In the genomic region with DNA sequence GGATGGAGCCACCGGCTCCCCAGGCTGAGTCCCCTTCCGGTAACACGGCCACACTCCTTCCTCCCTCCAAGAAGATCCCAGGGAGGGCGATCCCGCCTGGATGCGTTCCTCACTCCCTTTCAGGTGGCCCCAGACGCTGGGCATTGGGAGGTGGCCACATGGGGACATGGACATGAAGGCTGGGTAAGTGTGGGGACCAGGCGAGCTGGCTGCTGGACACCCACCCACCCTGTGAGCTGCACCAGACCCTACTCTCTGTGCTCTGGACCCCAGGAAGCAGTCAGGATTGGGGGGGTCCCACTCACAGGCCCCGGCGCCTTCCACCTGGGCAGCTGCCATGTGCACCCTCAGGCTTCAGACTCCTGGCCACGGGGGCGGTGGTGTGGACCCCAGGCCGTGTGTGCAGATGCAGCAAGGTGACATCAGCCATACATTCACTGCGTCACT, we compare ENCODE assay signal across 16 cellular contexts.
"Had no signal": no experiment of that assay in that cellular context is flagged by ENCODE, and none has a peak within 500 bp of the region (broad histone marks: within the 10 kb centered on the region; RNA-seq: fewer than 3 reads in every experiment).

No MANE protein-coding gene starts in this region.

- H3K27ac Mint-ChIP-seq: activated naive CD8-positive, alpha-beta T cell; endodermal cell; memory B cell; nephron; T-cell had no signal

- H3K36me3 ChIP-seq: adrenal gland, breast epithelium, gastroesophageal sphincter, sigmoid colon, upper lobe of left lung, WERI-Rb-1 had no signal

- H3K36me3 Mint-ChIP-seq: activated naive CD8-positive, alpha-beta T cell; memory B cell; T-cell had no signal

- DNase-seq: activated naive CD4-positive, alpha-beta T cell; cortex of kidney; sigmoid colon; stimulated activated CD4-positive, alpha-beta T cell treated with anti-CD3 and anti-CD28 coated beads, Interleukin-4, amount 100 ng/mL, for 24 hours; stimulated activated naive CD4-positive, alpha-beta T cell treated with Interleukin-2 at 50 U/mL for 16 hours; WERI-Rb-1 had no signal

- H3K27me3 ChIP-seq: adrenal gland, upper lobe of left lung had no signal

- H3K27me3 Mint-ChIP-seq: central memory CD8-positive, alpha-beta T cell; memory B cell had no signal

- H3K27ac ChIP-seq: adrenal gland, breast epithelium, gastroesophageal sphincter, sigmoid colon, upper lobe of left lung, WERI-Rb-1 had no signal

- H3K4me1 Mint-ChIP-seq: central memory CD8-positive, alpha-beta T cell; endodermal cell; memory B cell; nephron; T-cell had no signal

- ATAC-seq: gastroesophageal sphincter, T-cell had no signal

- H3K4me3 ChIP-seq: adrenal gland, breast epithelium, gastroesophageal sphincter, sigmoid colon, upper lobe of left lung had no signal

- H3K9me3 ChIP-seq: adrenal gland, sigmoid colon had no signal

- H3K4me3 Mint-ChIP-seq: activated naive CD8-positive, alpha-beta T cell; central memory CD8-positive, alpha-beta T cell; endodermal cell; memory B cell; nephron; T-cell had no signal

- H3K4me1 ChIP-seq: adrenal gland, breast epithelium, gastroesophageal sphincter, sigmoid colon, upper lobe of left lung had no signal

- H3K9me3 Mint-ChIP-seq: central memory CD8-positive, alpha-beta T cell; endodermal cell; memory B cell; nephron; T-cell had no signal
